In genomic region chr17:81167638-81168037, GRCh38 we compare ENCODE assay signal across 17 cellular contexts. TPM values are rescaled to one million over a fixed set of nuclear protein-coding genes. Genes with fewer than 3 reads are reported as not detected.
A peak's percentile ranks its signal among the peaks of the same experiment; 100 is the strongest.
DNase-seq lines count a peak whose midpoint lies in the region; ATAC-seq, FAIRE-seq and TF ChIP-seq lines count a peak whose summit lies in the region.
"Had no signal": no experiment of that assay in that cellular context is flagged by ENCODE, and none has a peak within 500 bp of the region (broad histone marks: within the 10 kb centered on the region; RNA-seq: fewer than 3 reads in every experiment).

No MANE protein-coding gene starts in this region.

- H3K27me3 Mint-ChIP-seq in T-cell (peaks cover 5 to 21% of the 10 kb centered on the region in 2 donors), endodermal cell (ENCODE audit: insufficient read depth) (peaks cover 5% of the 10 kb centered on the region)

- H3K4me3 ChIP-seq in BLaER1 (no peak overlapping the region), endodermal cell (ENCODE audit: low read length) (no peak overlapping the region), trophoblast cell (ENCODE audit: low read depth, low read length) (peak overlapping the region; percentile 5), gastroesophageal sphincter (no peak overlapping the region)

- TF ChIP-seq CTCF in endodermal cell (conservative IDR thresholded peaks at IDR 0.05), result no peak
- no peak for TF ChIP-seq CTCF in gastroesophageal sphincter (IDR thresholded peaks at IDR 0.05)

- H3K36me3 Mint-ChIP-seq in T-cell (no peaks in the 10 kb centered on the region), endodermal cell (ENCODE audit: low read depth) (no peaks in the 10 kb centered on the region)

- H4K12ac ChIP-seq in trophoblast cell (ENCODE audit: low read depth, low read length), result no peak overlapping the region

- TF ChIP-seq POLR2A in gastroesophageal sphincter (IDR thresholded peaks at IDR 0.05), result no peak

- 93 to 94% methylated on average over 7 of the region's 7 CpGs for WGBS in endodermal cell (ENCODE audit: insufficient coverage in 1 of 2, insufficient read length in 1 of 2), 2 experiments
- no CpG with 5 or more reads among the region's 7 CpGs for WGBS in trophoblast cell (ENCODE audit: extremely low coverage, insufficient coverage, insufficient read length)
- WGBS in gastroesophageal sphincter (ENCODE audit: low coverage in 1 of 2), 2 donors, result no CpG with 5 or more reads among the region's 7 CpGs

- H3K9me3 ChIP-seq in BLaER1 (no peaks in the 10 kb centered on the region), endodermal cell (ENCODE audit: control insufficient read depth, low read length) (no peaks in the 10 kb centered on the region), trophoblast cell (ENCODE audit: insufficient read depth, low read depth, low read length) (peaks cover 10% of the 10 kb centered on the region), gastroesophageal sphincter (no peaks in the 10 kb centered on the region)

- H3K4me1 ChIP-seq in BLaER1, result peaks cover 66% of the 10 kb centered on the region
- H3K4me1 ChIP-seq in endodermal cell (ENCODE audit: control insufficient read depth, insufficient read depth, low read length), result no peaks in the 10 kb centered on the region
- H3K4me1 ChIP-seq in trophoblast cell (ENCODE audit: control insufficient read depth in 1 of 2, insufficient read depth in 2 of 2, low read length in 2 of 2), result no peaks in the 10 kb centered on the region
- H3K4me1 ChIP-seq in gastroesophageal sphincter, result peaks cover 0 to 26% (median 11%) of the 10 kb centered on the region in 3 donors

- no peak overlapping the region for H2BK12ac ChIP-seq in trophoblast cell (ENCODE audit: low read length)

- H3K27ac ChIP-seq in BLaER1 (no peak overlapping the region), endodermal cell (ENCODE audit: low read depth, low read length) (no peak overlapping the region), trophoblast cell (ENCODE audit: low read depth, low read length) (no peak overlapping the region), gastroesophageal sphincter (no peak overlapping the region)

- peak overlapping the region in 1 of 2 donors; percentile 79 for H3K27ac Mint-ChIP-seq in T-cell
- no peak overlapping the region for H3K27ac Mint-ChIP-seq in endodermal cell

- peak overlapping the region; percentile 52 to 70 (median 60) for H3K4me3 Mint-ChIP-seq in T-cell
- H3K4me3 Mint-ChIP-seq in endodermal cell, result peak overlapping the region; percentile 25

- DNase-seq in T-cell, result no peak
- DNase-seq in endodermal cell, result no peak
- no peak for DNase-seq in trophoblast cell
- DNase-seq in RKO (ENCODE audit: low spot score), result no peak
- DNase-seq in HTR-8/SVneo (ENCODE audit: insufficient read length, low spot score), result no peak
- DNase-seq: DMS 273 treated with DMSO at 0.1 percent for 48 hours, DND-41, KBM-7, NCI-H1105, NCI-H1694 had no signal

- no peak overlapping the region for H3K14ac ChIP-seq in trophoblast cell (ENCODE audit: low read length)

- POLR2A ChIA-PET in T-cell (lab: Charles Lee), result no interaction called here

- peak overlapping the region; percentile 78 for H3K4me2 ChIP-seq in BLaER1
- no peak overlapping the region for H3K4me2 ChIP-seq in trophoblast cell (ENCODE audit: low read length)

- H3K9ac ChIP-seq in BLaER1, result no peak overlapping the region
- no peak overlapping the region for H3K9ac ChIP-seq in endodermal cell (ENCODE audit: extremely low read depth, low read length, poor library complexity, severe bottlenecking)
- H3K9ac ChIP-seq in trophoblast cell (ENCODE audit: low read length), result no peak overlapping the region

- TF ChIP-seq EP300 in gastroesophageal sphincter (IDR thresholded peaks at IDR 0.05), result no peak

- no peaks in the 10 kb centered on the region for H3K79me1 ChIP-seq in trophoblast cell (ENCODE audit: low read length)

- no peak overlapping the region for H2BK5ac ChIP-seq in trophoblast cell (ENCODE audit: low read depth, low read length, poor library complexity)

- peaks cover 49% of the 10 kb centered on the region for H3K27me3 ChIP-seq in BLaER1
- H3K27me3 ChIP-seq in endodermal cell (ENCODE audit: control insufficient read depth, insufficient read depth, low read length, poor library complexity, severe bottlenecking), result peaks cover 6% of the 10 kb centered on the region
- peaks cover 17% of the 10 kb centered on the region for H3K27me3 ChIP-seq in trophoblast cell (ENCODE audit: insufficient read depth, low read length)
- peaks cover 15% of the 10 kb centered on the region for H3K27me3 ChIP-seq in gastroesophageal sphincter

- no peak overlapping the region for H2AFZ ChIP-seq in trophoblast cell (ENCODE audit: insufficient read depth, low read length, poor library complexity)

- no peak overlapping the region for H3K23ac ChIP-seq in trophoblast cell (ENCODE audit: low read length)

- no peak overlapping the region for H3K18ac ChIP-seq in trophoblast cell (ENCODE audit: low read length)

- ATAC-seq in T-cell (replicated peaks in 1 of 4), result no peak
- ATAC-seq in gastroesophageal sphincter, result no peak
- ATAC-seq: Panc1 had no signal

- no peak for FAIRE-seq in HTR-8/SVneo (lab: Jason Lieb, UNC)

- H4K8ac ChIP-seq in trophoblast cell (ENCODE audit: low read depth, low read length), result no peak overlapping the region

- no peak overlapping the region for H4K91ac ChIP-seq in trophoblast cell (ENCODE audit: low read depth, low read length)

- CTCF ChIA-PET in T-cell (lab: Charles Lee), result no interaction called here

- no peaks in the 10 kb centered on the region for H3K36me3 ChIP-seq in BLaER1
- H3K36me3 ChIP-seq in endodermal cell (ENCODE audit: control insufficient read depth, insufficient read depth, low read length), result no peaks in the 10 kb centered on the region
- no peaks in the 10 kb centered on the region for H3K36me3 ChIP-seq in trophoblast cell (ENCODE audit: control insufficient read depth in 1 of 2, insufficient read depth in 2 of 2, low read length in 2 of 2)
- no peaks in the 10 kb centered on the region for H3K36me3 ChIP-seq in gastroesophageal sphincter

- no peak overlapping the region for H3K4ac ChIP-seq in trophoblast cell (ENCODE audit: low read depth, low read length)

- no peak overlapping the region for H2BK120ac ChIP-seq in trophoblast cell (ENCODE audit: insufficient read depth, low read length, poor library complexity)

- H3K79me2 ChIP-seq in trophoblast cell (ENCODE audit: control insufficient read depth, insufficient read depth, low read length, poor library complexity), result no peaks in the 10 kb centered on the region

- H3K9me3 Mint-ChIP-seq in T-cell (no peaks in the 10 kb centered on the region), endodermal cell (no peaks in the 10 kb centered on the region)

- peaks cover 19% of the 10 kb centered on the region for H4K20me1 ChIP-seq in BLaER1

- no peak overlapping the region for H2AK5ac ChIP-seq in trophoblast cell (ENCODE audit: low read length)

- peaks cover 0 to 11% (median 1%) of the 10 kb centered on the region in 3 donors for H3K4me1 Mint-ChIP-seq in T-cell
- no peaks in the 10 kb centered on the region for H3K4me1 Mint-ChIP-seq in endodermal cell
- H3K4me1 Mint-ChIP-seq: CD14-positive monocyte had no signal

RNA-seq across cellular contexts. Expression of gene AATK, which starts 1.6 kb away (rescaled TPM):
- total RNA-seq in T-cell (10 to 100 TPM in 1 of 5 donors, under 1 TPM in 4; 0.63 to 11.1 (median 0.72) TPM), endodermal cell (1 to 10 TPM; 3.3 to 4.3 TPM), gastroesophageal sphincter (10 to 100 TPM; 14.5 to 28.0 (median 22.1) TPM)
- 2.7 TPM for polyA plus RNA-seq in endodermal cell (2013, experiment 1 of 2)
- 4.6 TPM for polyA plus RNA-seq in endodermal cell (2013, experiment 2 of 2)
- 0.11 TPM in 2 replicates for polyA plus RNA-seq in trophoblast cell (2013)

RNA-seq across cellular contexts. Expression of gene PVALEF, which starts 2.3 kb away (rescaled TPM):
- total RNA-seq in T-cell, result not detected
- total RNA-seq in endodermal cell, result not detected
- not detected for polyA plus RNA-seq in endodermal cell (2013, experiment 1 of 2)
- polyA plus RNA-seq in endodermal cell (2013, experiment 2 of 2), result not detected
- polyA plus RNA-seq in trophoblast cell (2013), result not detected in 2 replicates
- total RNA-seq in gastroesophageal sphincter, result not detected
- total RNA-seq: G401, H4, NCI-H460 had no signal
- polyA plus RNA-seq: CD14-positive monocyte had no signal

RNA-seq across cellular contexts. Expression of gene CEP131, which starts 55.1 kb away (rescaled TPM):
- total RNA-seq in T-cell (10 to 100 TPM in 3 of 5 donors, 1 to 10 TPM in 2; 9.0 to 15.8 (median 11.2) TPM), endodermal cell (10 to 100 TPM; 23.2 to 28.0 TPM), gastroesophageal sphincter (10 to 100 TPM in 1 of 4 donors, 1 to 10 TPM in 3; 4.4 to 12.0 (median 6.4) TPM)
- polyA plus RNA-seq in endodermal cell (2013, experiment 1 of 2), result 30.3 TPM
- polyA plus RNA-seq in endodermal cell (2013, experiment 2 of 2), result 24.0 TPM
- polyA plus RNA-seq in trophoblast cell (2013), result 6.3 TPM in 2 replicates
